In genomic region chr6:131575834-131576478, GRCh38 we compare ENCODE assay signal across 1 cellular context.
A peak's percentile ranks its signal among the peaks of the same experiment; 100 is the strongest.
TF ChIP-seq lines count a peak whose summit lies in the region.

No MANE protein-coding gene starts in this region.

TF ChIP-seq in HepG2, 621 proteins besides CTCF, POLR2A, EP300 and RAD21 (continued from another document):
- TF ChIP-seq HMGXB3 (CRISPR knock-in tag; IDR thresholded peaks at IDR 0.05; ENCODE audit: borderline replicate concordance) (no peak), WIZ (CRISPR knock-in tag; IDR thresholded peaks at IDR 0.05) (peak; percentile 54; the same call in 1 of the 2 replicates), ZNF691 (CRISPR knock-in tag; IDR thresholded peaks at IDR 0.05; ENCODE audit: borderline replicate concordance, low read depth) (no peak), KDM3A (CRISPR knock-in tag; IDR thresholded peaks at IDR 0.05; ENCODE audit: low read depth) (0 out of 2 replicates have a peak, but pooled peaks have one; percentile 49), FIP1L1 (IDR thresholded peaks at IDR 0.05; ENCODE audit: borderline replicate concordance, insufficient read depth, low read depth, low read length) (no peak), TRAFD1 (CRISPR knock-in tag; IDR thresholded peaks at IDR 0.05; ENCODE audit: borderline replicate concordance) (no peak), ZNF609 (CRISPR knock-in tag; IDR thresholded peaks at IDR 0.05; ENCODE audit: borderline replicate concordance) (peak; percentile 75), ZBTB40 (IDR thresholded peaks at IDR 0.05) (no peak), ZBTB40 (CRISPR knock-in tag; IDR thresholded peaks at IDR 0.05) (no peak), KLF9 (CRISPR knock-in tag; IDR thresholded peaks at IDR 0.05; ENCODE audit: low read depth) (no peak), HNF1B (CRISPR knock-in tag; IDR thresholded peaks at IDR 0.05) (peak; percentile 44; the same call in 1 of the 2 replicates), MTA1 (CRISPR knock-in tag; IDR thresholded peaks at IDR 0.05; ENCODE audit: borderline replicate concordance) (no peak), ZNF615 (CRISPR knock-in tag; IDR thresholded peaks at IDR 0.05; ENCODE audit: borderline replicate concordance) (no peak), ZNF263 (CRISPR knock-in tag; IDR thresholded peaks at IDR 0.05) (no peak), ZNF235 (CRISPR knock-in tag; IDR thresholded peaks at IDR 0.05; ENCODE audit: borderline replicate concordance) (no peak), MLX (CRISPR knock-in tag; IDR thresholded peaks at IDR 0.05) (peak; percentile 70; the same call in 1 of the 2 replicates), MXD3 (CRISPR knock-in tag; IDR thresholded peaks at IDR 0.05) (no peak), BORCS8-MEF2B (CRISPR knock-in tag; IDR thresholded peaks at IDR 0.05) (no peak), NFIC (IDR thresholded peaks at IDR 0.05; ENCODE audit: low read length) (peak; percentile 50; the same call in 1 of the 2 replicates), SPEN (CRISPR knock-in tag; IDR thresholded peaks at IDR 0.05; ENCODE audit: low read depth) (peak; percentile 69), FOXP1 (IDR thresholded peaks at IDR 0.05) (no peak), FOXP1 (CRISPR knock-in tag; IDR thresholded peaks at IDR 0.05) (peak; percentile 86; the same call in 1 of the 2 replicates), GATA4 (IDR thresholded peaks at IDR 0.05; ENCODE audit: borderline replicate concordance, low read depth) (peak; percentile 22; the same call in 1 of the 2 replicates), POLR2AphosphoS5 (IDR thresholded peaks at IDR 0.05; ENCODE audit: low read depth, low read length) (peak; percentile 64; the same call in 1 of the 2 replicates)
